In the genomic region with DNA sequence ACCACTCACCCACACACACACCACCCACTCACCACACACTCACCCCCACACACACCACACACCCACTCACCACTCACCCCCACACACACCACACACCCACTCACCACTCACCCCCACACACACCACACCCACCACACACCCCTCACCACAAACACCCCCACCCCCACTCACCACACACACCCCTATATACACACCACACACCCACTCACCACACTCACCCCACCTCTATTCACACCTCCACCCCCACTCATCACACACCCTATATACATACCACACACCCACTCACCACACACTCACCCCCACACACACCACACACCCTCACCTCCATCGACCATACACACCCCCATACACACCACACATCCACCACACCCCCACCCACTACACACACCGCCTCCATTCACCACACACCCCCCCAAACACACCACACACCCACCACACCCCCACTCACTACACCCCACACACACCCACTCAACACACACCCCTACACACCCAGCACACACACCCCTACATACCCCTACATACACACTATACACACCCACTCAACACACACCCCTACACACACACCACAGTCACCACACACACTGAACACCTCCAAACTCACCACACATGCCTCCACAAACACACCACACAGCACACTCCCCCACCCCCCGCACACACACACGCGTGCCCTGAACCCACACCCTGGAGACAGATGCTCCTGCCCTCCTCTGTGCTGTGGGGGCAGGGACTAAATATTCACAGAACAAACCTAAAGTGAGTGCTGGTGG, we compare ENCODE assay signal across 17 cellular contexts. TPM values are rescaled to one million over a fixed set of nuclear protein-coding genes. Genes with fewer than 3 reads are reported as not detected.
DNase-seq lines count a peak whose midpoint lies in the region; ATAC-seq, FAIRE-seq and TF ChIP-seq lines count a peak whose summit lies in the region.
"Had no signal": no experiment of that assay in that cellular context is flagged by ENCODE, and none has a peak within 500 bp of the region (broad histone marks: within the 10 kb centered on the region; RNA-seq: fewer than 3 reads in every experiment).

No MANE protein-coding gene starts in this region.

- no peaks in the 10 kb centered on the region for H3K27me3 Mint-ChIP-seq in activated naive CD4-positive, alpha-beta T cell treated with anti-CD3 and anti-CD28 coated beads for 36 hours (ENCODE audit: low read depth)

- no peak for TF ChIP-seq EP300 in H1 (IDR thresholded peaks at IDR 0.05; ENCODE audit: borderline replicate concordance in 1 of 2, low read depth in 2 of 2, low read length in 2 of 2)

- H3K4me2 ChIP-seq in H1 (ENCODE audit: insufficient read depth in 1 of 2, low read depth in 2 of 2, low read length in 2 of 2), result no peak overlapping the region
- H3K4me2 ChIP-seq: PC-9 had no signal

- H2AFZ ChIP-seq in H1 (ENCODE audit: low read length), result no peak overlapping the region
- H2AFZ ChIP-seq: GM23248, PC-9 had no signal

- H2BK120ac ChIP-seq in H1 (replicated peaks; ENCODE audit: low read depth, low read length), result no peak overlapping the region

- no peak overlapping the region for H3K14ac ChIP-seq in H1 (ENCODE audit: insufficient read length)

- H2BK12ac ChIP-seq in H1 (ENCODE audit: low read depth, low read length), result no peak overlapping the region

- DNase-seq in activated naive CD4-positive, alpha-beta T cell treated with Interleukin-2 at 50 U/mL for 16 hours, result peak; percentile 12
- no peak for DNase-seq in activated naive CD4-positive, alpha-beta T cell treated with anti-CD3 and anti-CD28 coated beads for 36 hours
- no peak for DNase-seq in NT2/D1 (ENCODE audit: low read depth, low spot score)
- DNase-seq in H1 (ENCODE audit: low read depth in 1 of 2, low spot score in 2 of 2), result no peak
- no peak for DNase-seq in urothelium cell line (ENCODE audit: low spot score)
- DNase-seq in amygdala (lab: John Stamatoyannopoulos, UW), result no peak
- DNase-seq: activated naive CD4-positive, alpha-beta T cell; effector CD8-positive, alpha-beta T cell; gastrocnemius medialis; GM23248; NCI-H1694; NCI-H82; PC-9; spleen; T-helper 1 cell had no signal

- H3K23me2 ChIP-seq in H1 (ENCODE audit: low read depth, low read length), result peaks cover 9% of the 10 kb centered on the region; the same call in 1 of the 2 replicates

- peaks cover 8% of the 10 kb centered on the region for H3K4me1 Mint-ChIP-seq in activated naive CD4-positive, alpha-beta T cell treated with anti-CD3 and anti-CD28 coated beads for 36 hours (ENCODE audit: low read depth)

- H2BK20ac ChIP-seq in H1 (ENCODE audit: low read length), result no peak overlapping the region

- POLR2A ChIA-PET in H1 (lab: Charles Lee; ENCODE audit: partially characterized antibody), result no interaction called here

- H3K27me3 ChIP-seq in NT2/D1 (ENCODE audit: insufficient read depth, insufficient read length) (no peaks in the 10 kb centered on the region), H1 (replicated peaks in 1 of 4; ENCODE audit: control insufficient read depth in 3 of 4, extremely low read depth in 1 of 4, insufficient read depth in 3 of 4, low read length in 3 of 4) (no peaks in the 10 kb centered on the region)
- H3K27me3 ChIP-seq: esophagus muscularis mucosa, spleen had no signal

- H3K9ac ChIP-seq in NT2/D1 (ENCODE audit: insufficient read length, low read depth) (peak overlapping the region; percentile 32), H1 (replicated peaks in 1 of 4; ENCODE audit: extremely low read depth in 1 of 4, low read depth in 3 of 4, low read length in 3 of 4) (no peak overlapping the region; a peak in 1 of 7 replicates)
- H3K9ac ChIP-seq: GM23248 had no signal

- H4K5ac ChIP-seq in H1 (ENCODE audit: insufficient read length, low read depth, low read length), result no peak overlapping the region

- no peaks in the 10 kb centered on the region for H3K36me3 Mint-ChIP-seq in activated naive CD4-positive, alpha-beta T cell treated with anti-CD3 and anti-CD28 coated beads for 36 hours (ENCODE audit: low read depth)

- no peak for ATAC-seq in HG03159 (IDR thresholded peaks at IDR 0.05; ENCODE audit: unreplicated experiment)
- ATAC-seq: gastrocnemius medialis had no signal

- TF ChIP-seq RAD21 in H1 (IDR thresholded peaks at IDR 0.05 in 1 of 2, conservative IDR thresholded peaks at IDR 0.05 in 1 of 2; ENCODE audit: low read depth in 2 of 2, low read length in 2 of 2), result no peak

- H3K23ac ChIP-seq in H1 (ENCODE audit: insufficient read length), result no peak overlapping the region

- no peak overlapping the region for H3K27ac Mint-ChIP-seq in activated naive CD4-positive, alpha-beta T cell treated with anti-CD3 and anti-CD28 coated beads for 36 hours

- no peak overlapping the region for H3K4ac ChIP-seq in H1 (replicated peaks; ENCODE audit: insufficient read length, low read depth, low read length)

- no peak for TF ChIP-seq CTCF in H1 (IDR thresholded peaks at IDR 0.05; ENCODE audit: control extremely low read depth in 1 of 3, insufficient read depth in 1 of 3, low read depth in 1 of 3, low read length in 3 of 3)

- H3K9me3 Mint-ChIP-seq in activated naive CD4-positive, alpha-beta T cell treated with anti-CD3 and anti-CD28 coated beads for 36 hours, result no peaks in the 10 kb centered on the region

- no peak overlapping the region for H3K56ac ChIP-seq in H1 (replicated peaks; ENCODE audit: insufficient read length, low read depth, low read length)

- H2BK5ac ChIP-seq in H1 (ENCODE audit: low read depth, low read length), result peak overlapping the region; percentile 24; the same call in 1 of the 2 replicates

- H4K8ac ChIP-seq in H1 (ENCODE audit: extremely low read depth, insufficient read depth, low read length), result no peak overlapping the region

- H3K18ac ChIP-seq in H1 (ENCODE audit: extremely low read depth, low read length), result no peak overlapping the region

- no peak overlapping the region for H2AK5ac ChIP-seq in H1 (ENCODE audit: low read depth, low read length)

- H3K27ac ChIP-seq in H1 (ENCODE audit: low read depth, low read length), result no peak overlapping the region
- H3K27ac ChIP-seq: esophagus muscularis mucosa, gastrocnemius medialis, GM23248, PC-9 had no signal

- no peak overlapping the region for H3K4me3 ChIP-seq in NT2/D1 (ENCODE audit: insufficient read length, low read depth)
- H3K4me3 ChIP-seq in H1 (ENCODE audit: extremely low read depth in 1 of 4, insufficient read depth in 2 of 4, low read depth in 3 of 4, low read length in 4 of 4), result no peak overlapping the region
- H3K4me3 ChIP-seq: esophagus muscularis mucosa, gastrocnemius medialis, GM23248, PC-9, spleen had no signal

- CTCF ChIA-PET in activated naive CD4-positive, alpha-beta T cell treated with anti-CD3 and anti-CD28 coated beads for 36 hours (lab: Charles Lee), result no interaction called here
- CTCF ChIA-PET in H1 (lab: Charles Lee; ENCODE audit: partially characterized antibody), result interaction anchor here (0.8 to 16.7 kb wide), 4 partner anchors 9 to 64 kb away, joined by 3 to 186 read pairs (median 26); no protein-coding TSS in a partner anchor

- peaks cover 17% of the 10 kb centered on the region for H3K4me1 ChIP-seq in NT2/D1 (ENCODE audit: insufficient read depth, insufficient read length)
- peaks cover 2 to 11% (median 4%) of the 10 kb centered on the region in 4 experiments; a peak in 6 of 7 replicates for H3K4me1 ChIP-seq in H1 (replicated peaks in 1 of 4; ENCODE audit: control insufficient read depth in 3 of 4, insufficient read depth in 4 of 4, low read length in 3 of 4)
- H3K4me1 ChIP-seq: esophagus muscularis mucosa, gastrocnemius medialis had no signal

- no peaks in the 10 kb centered on the region for H3K79me2 ChIP-seq in H1 (ENCODE audit: control insufficient read depth in 1 of 2, insufficient read depth in 2 of 2, low read length in 2 of 2)

- H3K4me3 Mint-ChIP-seq in activated naive CD4-positive, alpha-beta T cell treated with anti-CD3 and anti-CD28 coated beads for 36 hours, result no peak overlapping the region

- intact Hi-C loops in activated naive CD4-positive, alpha-beta T cell treated with anti-CD3 and anti-CD28 coated beads for 36 hours (cut with micrococcal nuclease), result no loop called here

- FAIRE-seq in H1 (lab: Jason Lieb, UNC) (no peak), urothelium cell line (lab: Jason Lieb, UNC) (peak; percentile 96)

- H4K20me1 ChIP-seq in H1 (replicated peaks in 1 of 2; ENCODE audit: control insufficient read depth in 1 of 2, insufficient read depth in 2 of 2, low read length in 2 of 2), result peaks cover 0 to 6% of the 10 kb centered on the region in 2 experiments

- TF ChIP-seq POLR2A in H1 (IDR thresholded peaks at IDR 0.05; ENCODE audit: control extremely low read depth in 1 of 2, low read depth in 2 of 2, low read length in 2 of 2), result no peak

- H3K36me3 ChIP-seq in NT2/D1 (ENCODE audit: insufficient read depth, insufficient read length, low read length) (no peaks in the 10 kb centered on the region), H1 (ENCODE audit: control insufficient read depth in 2 of 4, insufficient read depth in 4 of 4, low read length in 3 of 4) (no peaks in the 10 kb centered on the region)
- H3K36me3 ChIP-seq: gastrocnemius medialis had no signal

- H3K79me1 ChIP-seq in H1 (ENCODE audit: low read depth, low read length), result no peaks in the 10 kb centered on the region

- H4K91ac ChIP-seq in H1 (replicated peaks; ENCODE audit: insufficient read length, low read length), result no peak overlapping the region

- H3K9me3 ChIP-seq in NT2/D1 (ENCODE audit: insufficient read depth, low read length) (no peaks in the 10 kb centered on the region), H1 (ENCODE audit: insufficient read depth in 2 of 2, low read depth in 1 of 2, low read length in 1 of 2) (no peaks in the 10 kb centered on the region)
- H3K9me3 ChIP-seq: esophagus muscularis mucosa, gastrocnemius medialis, spleen had no signal

- H2BK15ac ChIP-seq in H1 (ENCODE audit: low read length), result no peak overlapping the region

- WGBS in H1 (ENCODE audit: extremely low coverage in 1 of 2, insufficient coverage in 1 of 2, insufficient read length in 1 of 2, insufficient replicate concordance in 2 of 2, low coverage in 1 of 2, low lambda C conversion rate in 2 of 2, missing lambda C conversion rate in 1 of 2), 2 experiments, result 85% methylated on average over 4 of the region's 5 CpGs; no CpG with 5 or more reads in 1 of the 2 experiments

RNA-seq across cellular contexts. Expression of a gene that starts 19.0 kb away (rescaled TPM):
- 10 to 100 TPM; 63.1 to 64.6 TPM for total RNA-seq in activated naive CD4-positive, alpha-beta T cell treated with anti-CD3 and anti-CD28 coated beads for 36 hours
- 124 and 125 TPM in 2 replicates for total RNA-seq in H1 (2021; fragmentation: NEBNext Ultra II Directional; extraction: Animal tissue kit (Norgen Biotek cat#: 25700))
- 101 and 152 TPM in 2 replicates for polyA plus RNA-seq in H1 (2011; rRNA removed)
- polyA plus RNA-seq in H1 (2011; cell fraction: cytosol; rRNA removed), result 63.8 TPM
- 119 TPM for polyA plus RNA-seq in H1 (2011; cell fraction: nucleus; rRNA removed)
- polyA plus RNA-seq in H1 (2012, experiment 1 of 2), result 78.9 to 105 TPM (median 98.6 TPM) in 4 replicates
- polyA plus RNA-seq in H1 (2012, experiment 2 of 2), result 117 TPM
- polyA plus RNA-seq in H1 (2013, experiment 1 of 2), result 71.1 TPM
- 74.2 TPM for polyA plus RNA-seq in H1 (2013, experiment 2 of 2)
- 50.6 and 56.1 TPM in 2 replicates for polyA minus RNA-seq in H1 (2011; rRNA and poly(A)+ RNA removed)
- polyA minus RNA-seq in H1 (2011; cell fraction: cytosol; rRNA and poly(A)+ RNA removed), result 63.1 TPM
- 34.2 TPM for polyA minus RNA-seq in H1 (2011; cell fraction: nucleus; rRNA and poly(A)+ RNA removed)

RNA-seq across cellular contexts. Expression of a gene that starts 54.6 kb away (rescaled TPM):
- total RNA-seq in activated naive CD4-positive, alpha-beta T cell treated with anti-CD3 and anti-CD28 coated beads for 36 hours, result 100 to 1,000 TPM; 112 to 121 TPM
- total RNA-seq in H1 (2021; fragmentation: NEBNext Ultra II Directional; extraction: Animal tissue kit (Norgen Biotek cat#: 25700)), result 19.2 and 19.9 TPM in 2 replicates
- 51.5 and 63.4 TPM in 2 replicates for polyA plus RNA-seq in H1 (2011; rRNA removed)
- polyA plus RNA-seq in H1 (2011; cell fraction: cytosol; rRNA removed), result 31.2 TPM
- polyA plus RNA-seq in H1 (2011; cell fraction: nucleus; rRNA removed), result 31.8 TPM
- 9.5 to 28.2 TPM (median 19.1 TPM) in 4 replicates for polyA plus RNA-seq in H1 (2012, experiment 1 of 2)
- polyA plus RNA-seq in H1 (2012, experiment 2 of 2), result 21.4 TPM
- polyA plus RNA-seq in H1 (2013, experiment 1 of 2), result 37.2 TPM
- 37.9 TPM for polyA plus RNA-seq in H1 (2013, experiment 2 of 2)
- 1.3 and 4.3 TPM in 2 replicates for polyA minus RNA-seq in H1 (2011; rRNA and poly(A)+ RNA removed)
- polyA minus RNA-seq in H1 (2011; cell fraction: cytosol; rRNA and poly(A)+ RNA removed), result 9.0 TPM
- polyA minus RNA-seq in H1 (2011; cell fraction: nucleus; rRNA and poly(A)+ RNA removed), result 7.9 TPM
